10 cellular contexts compared by ENCODE assay signal in genomic region chr17:61461967-61462733, GRCh38. TPM values are rescaled to one million over a fixed set of nuclear protein-coding genes. Genes with fewer than 3 reads are reported as not detected.
DNase-seq lines count a peak whose midpoint lies in the region; ATAC-seq and TF ChIP-seq lines count a peak whose summit lies in the region.
"Had no signal": no experiment of that assay in that cellular context is flagged by ENCODE, and none has a peak within 500 bp of the region (broad histone marks: within the 10 kb centered on the region; RNA-seq: fewer than 3 reads in every experiment).

No MANE protein-coding gene starts in this region.

- no peak for ATAC-seq in activated naive CD8-positive, alpha-beta T cell treated with anti-CD3 and anti-CD28 coated beads, Interleukin-2, amount 10 ng/mL, durations not matched to agents 7 days and 5 days (ENCODE audit: low read depth)

- H3K27me3 Mint-ChIP-seq in MCF 10A (ENCODE audit: insufficient read depth, unreplicated experiment) (no peaks in the 10 kb centered on the region), type B pancreatic cell (peaks cover 86% of the 10 kb centered on the region)
- H3K27me3 Mint-ChIP-seq in activated naive CD8-positive, alpha-beta T cell treated with anti-CD3 and anti-CD28 coated beads, Interleukin-2, amount 10 ng/mL, durations not matched to agents 7 days and 5 days = peaks cover 70% of the 10 kb centered on the region

- TF ChIP-seq CTCF in breast epithelium (IDR thresholded peaks at IDR 0.05) (no peak), MCF 10A (IDR thresholded peaks at IDR 0.05; ENCODE audit: unreplicated experiment) (no peak), type B pancreatic cell (conservative IDR thresholded peaks at IDR 0.05) (no peak)

- under 1% methylated on average over 43 of the region's 55 CpGs for WGBS in mesenchymal stem cell

- no TSS peak for BruUV-seq in MCF 10A (replicated peaks; lab: Mats Ljungman, UMichigan)

- no peak overlapping the region for H2BK5ac ChIP-seq in mesenchymal stem cell (ENCODE audit: low read depth, low read length, poor library complexity, severe bottlenecking)

- H4K8ac ChIP-seq in mesenchymal stem cell (ENCODE audit: low read length) = no peak overlapping the region

- POLR2A ChIA-PET in MCF 10A (lab: Yijun Ruan, JAX) = no interaction called here
- POLR2A ChIA-PET in activated naive CD8-positive, alpha-beta T cell treated with anti-CD3 and anti-CD28 coated beads, Interleukin-2, amount 10 ng/mL, durations not matched to agents 7 days and 5 days (lab: Charles Lee) = no interaction called here

- peak overlapping the region; percentile 52 for H3K4me2 ChIP-seq in mesenchymal stem cell (ENCODE audit: low read length, poor library complexity, severe bottlenecking)

- H3K27ac ChIP-seq in breast epithelium = no peak overlapping the region
- H3K27ac ChIP-seq in mesenchymal stem cell (ENCODE audit: low read length, poor library complexity, severe bottlenecking) = no peak overlapping the region

- no peak overlapping the region for H2BK120ac ChIP-seq in mesenchymal stem cell (ENCODE audit: low read depth, low read length)

- H3K4ac ChIP-seq in mesenchymal stem cell (ENCODE audit: low read depth in 1 of 2, low read length in 2 of 2) = no peak overlapping the region

- H2BK12ac ChIP-seq in mesenchymal stem cell (ENCODE audit: low read length in 2 of 2) = no peak overlapping the region

- no peak overlapping the region for H2AK5ac ChIP-seq in mesenchymal stem cell (ENCODE audit: low read length, severe bottlenecking)

- no peak for DNase-seq in breast epithelium (ENCODE audit: low spot score in 2 of 2)
- DNase-seq in MCF 10A (ENCODE audit: unreplicated experiment) = no peak
- DNase-seq in activated naive CD8-positive, alpha-beta T cell treated with anti-CD3 and anti-CD28 coated beads, Interleukin-2, amount 10 ng/mL, durations not matched to agents 7 days and 5 days = peak; percentile 38
- DNase-seq in mesenchymal stem cell = peak; percentile 22
- DNase-seq in type B pancreatic cell (ENCODE audit: extremely low spot score, unreplicated experiment) = no peak
- no peak for DNase-seq in stimulated activated CD4-positive, alpha-beta T cell treated with anti-CD3 and anti-CD28 coated beads, Interleukin-15, amount 100 ng/mL, for 24 hours
- no peak for DNase-seq in NCI-H510A (lab: John Stamatoyannopoulos, UW)
- no peak for DNase-seq in activated CD4-positive, alpha-beta T cell treated with anti-CD3 and anti-CD28 coated beads for 48 hours
- DNase-seq: activated CD4-positive, alpha-beta T cell treated with anti-CD3 and anti-CD28 coated beads, Interleukin-2, amount 10 ng/mL, durations not matched to agents 24 days and 14 days; NCI-H1694 had no signal

- H3K9me3 Mint-ChIP-seq in MCF 10A (ENCODE audit: unreplicated experiment) (no peaks in the 10 kb centered on the region), type B pancreatic cell (peaks cover 4% of the 10 kb centered on the region)
- peaks cover 1% of the 10 kb centered on the region for H3K9me3 Mint-ChIP-seq in activated naive CD8-positive, alpha-beta T cell treated with anti-CD3 and anti-CD28 coated beads, Interleukin-2, amount 10 ng/mL, durations not matched to agents 7 days and 5 days
- H3K9me3 Mint-ChIP-seq: activated CD4-positive, alpha-beta T cell treated with anti-CD3 and anti-CD28 coated beads, Interleukin-2, amount 10 ng/mL, durations not matched to agents 24 days and 14 days had no signal

- H3K9ac ChIP-seq in mesenchymal stem cell (ENCODE audit: low read length) = peak overlapping the region; percentile 36

- intact Hi-C loops in breast epithelium (cut with DNase I; ENCODE audit: low total_unique reads) (no loop called here), MCF 10A (cut with micrococcal nuclease) (no loop called here)

- no peak overlapping the region for H3K4me3 Mint-ChIP-seq in MCF 10A (ENCODE audit: unreplicated experiment)
- peak overlapping the region; percentile 33 for H3K4me3 Mint-ChIP-seq in activated naive CD8-positive, alpha-beta T cell treated with anti-CD3 and anti-CD28 coated beads, Interleukin-2, amount 10 ng/mL, durations not matched to agents 7 days and 5 days
- H3K4me3 Mint-ChIP-seq in type B pancreatic cell = peak overlapping the region; percentile 79
- H3K4me3 Mint-ChIP-seq: activated CD4-positive, alpha-beta T cell treated with anti-CD3 and anti-CD28 coated beads, Interleukin-2, amount 10 ng/mL, durations not matched to agents 24 days and 14 days had no signal

- no peaks in the 10 kb centered on the region for H3K36me3 ChIP-seq in breast epithelium
- H3K36me3 ChIP-seq in mesenchymal stem cell (ENCODE audit: control insufficient read depth in 1 of 2, insufficient read depth in 2 of 2, low read depth in 1 of 2, low read length in 2 of 2) = no peaks in the 10 kb centered on the region

- H3K9me3 ChIP-seq in breast epithelium = no peaks in the 10 kb centered on the region
- peaks cover 2% of the 10 kb centered on the region for H3K9me3 ChIP-seq in mesenchymal stem cell (ENCODE audit: control insufficient read depth, low read length)

- H3K27me3 ChIP-seq in breast epithelium (peaks cover 0 to 64% of the 10 kb centered on the region in 2 donors), mesenchymal stem cell (ENCODE audit: control insufficient read depth in 1 of 2, insufficient read depth in 1 of 2, low read length in 2 of 2) (peaks cover 60 to 94% of the 10 kb centered on the region in 2 experiments)

- H3K14ac ChIP-seq in mesenchymal stem cell (ENCODE audit: low read length in 2 of 2) = no peak overlapping the region

- H4K91ac ChIP-seq in mesenchymal stem cell (ENCODE audit: low read length) = no peak overlapping the region

- TF ChIP-seq POLR2A in breast epithelium (IDR thresholded peaks at IDR 0.05) = no peak

- H2AFZ ChIP-seq in mesenchymal stem cell (ENCODE audit: low read depth, low read length) = no peak overlapping the region

- peaks cover 6% of the 10 kb centered on the region for H3K36me3 Mint-ChIP-seq in MCF 10A (ENCODE audit: insufficient read depth, unreplicated experiment)
- no peaks in the 10 kb centered on the region for H3K36me3 Mint-ChIP-seq in activated naive CD8-positive, alpha-beta T cell treated with anti-CD3 and anti-CD28 coated beads, Interleukin-2, amount 10 ng/mL, durations not matched to agents 7 days and 5 days
- H3K36me3 Mint-ChIP-seq in type B pancreatic cell = peaks cover 4% of the 10 kb centered on the region

- H3K4me1 ChIP-seq in breast epithelium (no peaks in the 10 kb centered on the region), mesenchymal stem cell (ENCODE audit: control insufficient read depth, insufficient read depth, low read depth, low read length) (peaks cover 10% of the 10 kb centered on the region)

- H2BK15ac ChIP-seq in mesenchymal stem cell (ENCODE audit: low read depth, poor library complexity, severe bottlenecking) = no peak overlapping the region

- H3K79me1 ChIP-seq in mesenchymal stem cell (replicated peaks; ENCODE audit: low read length, poor library complexity, severe bottlenecking) = no peaks in the 10 kb centered on the region

- H3K4me1 Mint-ChIP-seq in MCF 10A (ENCODE audit: insufficient read depth, unreplicated experiment) (no peaks in the 10 kb centered on the region), type B pancreatic cell (ENCODE audit: unreplicated experiment) (peaks cover 34% of the 10 kb centered on the region)
- peaks cover 18% of the 10 kb centered on the region for H3K4me1 Mint-ChIP-seq in activated naive CD8-positive, alpha-beta T cell treated with anti-CD3 and anti-CD28 coated beads, Interleukin-2, amount 10 ng/mL, durations not matched to agents 7 days and 5 days

- H3K27ac Mint-ChIP-seq in MCF 10A (ENCODE audit: low read depth, unreplicated experiment) = no peak overlapping the region
- H3K27ac Mint-ChIP-seq in activated naive CD8-positive, alpha-beta T cell treated with anti-CD3 and anti-CD28 coated beads, Interleukin-2, amount 10 ng/mL, durations not matched to agents 7 days and 5 days = no peak overlapping the region
- peak overlapping the region; percentile 86 for H3K27ac Mint-ChIP-seq in type B pancreatic cell
- H3K27ac Mint-ChIP-seq: activated CD4-positive, alpha-beta T cell treated with anti-CD3 and anti-CD28 coated beads, Interleukin-2, amount 10 ng/mL, durations not matched to agents 24 days and 14 days had no signal

- H3K18ac ChIP-seq in mesenchymal stem cell (ENCODE audit: low read depth in 1 of 2, low read length in 2 of 2) = no peak overlapping the region

- CTCF ChIA-PET in MCF 10A (lab: Yijun Ruan, JAX) = interaction anchor here (1.1 kb wide), 1 partner anchor 12 kb away, joined by 6 read pairs; no protein-coding TSS in a partner anchor

- H3K23ac ChIP-seq in mesenchymal stem cell (ENCODE audit: low read length in 2 of 2) = no peak overlapping the region

- peak overlapping the region in 2 of 3 donors; percentile 32 to 58 for H3K4me3 ChIP-seq in breast epithelium
- peak overlapping the region in 1 of 2 experiments; percentile 66 for H3K4me3 ChIP-seq in mesenchymal stem cell (ENCODE audit: insufficient read depth in 1 of 2, low read depth in 1 of 2, low read length in 2 of 2)

RNA-seq across cellular contexts. Expression of gene TBX4, which starts 9.9 kb away (rescaled TPM):
- total RNA-seq in breast epithelium = under 1 TPM in 1 of 3 donors, not detected in 2; 0.80 TPM
- total RNA-seq in MCF 10A (2022) = not detected in 2 replicates
- not detected for total RNA-seq in activated naive CD8-positive, alpha-beta T cell treated with anti-CD3 and anti-CD28 coated beads, Interleukin-2, amount 10 ng/mL, durations not matched to agents 7 days and 5 days
- polyA plus RNA-seq in mesenchymal stem cell (2013, experiment 1 of 2) = not detected
- not detected for polyA plus RNA-seq in mesenchymal stem cell (2013, experiment 2 of 2)
- total RNA-seq in type B pancreatic cell (ENCODE audit: low replicate concordance) = 0.45 and 1.8 TPM in 2 replicates
- total RNA-seq: activated CD4-positive, alpha-beta T cell treated with anti-CD3 and anti-CD28 coated beads, Interleukin-2, amount 10 ng/mL, durations not matched to agents 24 days and 14 days had no signal

Comparison
In these comparisons a context has a peak if more than half of its experiments do, and no peak if none do; other contexts are left out.
1. DNase-seq: peak in activated naive CD8-positive, alpha-beta T cell treated with anti-CD3 and anti-CD28 coated beads, Interleukin-2, amount 10 ng/mL, durations not matched to agents 7 days and 5 days (single experiment) and mesenchymal stem cell (single experiment); none in breast epithelium (0 of 2), MCF 10A (single experiment), type B pancreatic cell (single experiment), stimulated activated CD4-positive, alpha-beta T cell treated with anti-CD3 and anti-CD28 coated beads, Interleukin-15, amount 100 ng/mL, for 24 hours (single experiment), NCI-H510A (single experiment) and activated CD4-positive, alpha-beta T cell treated with anti-CD3 and anti-CD28 coated beads for 48 hours (single experiment).